ENCODE assay signal across 8 cellular contexts in the genomic region with DNA sequence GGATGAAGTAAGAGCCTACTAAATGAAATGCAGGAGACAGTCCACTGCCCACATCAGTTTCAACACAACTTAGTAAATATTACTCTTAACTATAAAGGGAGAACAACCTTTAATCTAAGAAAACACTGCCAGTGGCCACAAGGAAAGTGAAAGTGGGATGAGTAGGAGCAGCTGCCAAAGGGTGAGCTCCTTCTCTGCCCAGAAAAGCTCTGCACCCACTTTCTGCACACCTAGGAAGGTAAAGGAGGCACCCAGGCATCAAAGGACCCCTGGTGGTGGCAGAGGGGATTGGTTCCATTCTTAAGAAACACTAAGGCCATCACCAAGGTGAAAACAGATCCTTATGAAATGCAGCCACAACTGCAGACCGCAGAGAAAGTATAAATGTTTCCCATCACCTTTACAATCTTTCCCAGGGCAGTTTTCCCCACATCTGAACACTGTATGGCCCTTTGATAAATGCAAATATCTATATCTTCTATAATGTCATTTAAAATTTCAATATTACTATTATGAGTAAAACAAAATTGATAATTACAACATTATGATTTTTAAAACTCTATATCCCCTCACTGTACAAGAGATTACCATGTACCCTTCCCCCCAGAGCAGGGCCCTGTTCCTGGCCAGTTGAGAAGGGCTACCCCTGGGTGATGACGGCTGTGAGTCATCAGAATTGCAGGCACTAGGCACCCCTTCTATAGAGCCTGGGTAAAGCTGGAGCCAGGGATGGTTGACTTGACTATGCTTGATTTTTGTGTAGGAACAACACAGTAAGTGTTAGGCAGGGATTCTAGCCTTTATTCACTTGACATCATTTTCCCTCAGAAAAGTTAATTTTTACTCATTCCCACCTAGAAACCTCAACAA.
DNase-seq lines count a peak whose midpoint lies in the region; ATAC-seq and TF ChIP-seq lines count a peak whose summit lies in the region.

No MANE protein-coding gene starts in this region.

- H3K4me3 Mint-ChIP-seq in activated T-helper 1 cell treated with anti-CD3 and anti-CD28 coated beads, Interleukin-12 subunit alpha, Interleukin-12 subunit beta, Interleukin-2, Interleukin-4 antibody, amounts not matched to agents 30 ng/mL and 10 ng/mL and 1 ng/mL, durations not matched to agents 14 hours and 24 hours and 36 hours = no peak overlapping the region

- H3K27me3 Mint-ChIP-seq in activated T-helper 1 cell treated with anti-CD3 and anti-CD28 coated beads, Interleukin-12 subunit alpha, Interleukin-12 subunit beta, Interleukin-2, Interleukin-4 antibody, amounts not matched to agents 30 ng/mL and 10 ng/mL and 1 ng/mL, durations not matched to agents 14 hours and 24 hours and 36 hours (ENCODE audit: insufficient read depth) = peaks cover 4% of the 10 kb centered on the region

- intact Hi-C loops in activated T-helper 1 cell treated with anti-CD3 and anti-CD28 coated beads, Interleukin-12 subunit alpha, Interleukin-12 subunit beta, Interleukin-2, Interleukin-4 antibody, amounts not matched to agents 30 ng/mL and 10 ng/mL and 1 ng/mL, durations not matched to agents 14 hours and 24 hours and 36 hours (cut with micrococcal nuclease) = loop anchor here (1.0 to 5.0 kb wide), 6 partner anchors 91 to 418 kb away; partner anchors contain the start of gene POMGNT2

- no peaks in the 10 kb centered on the region for H4K20me1 ChIP-seq in OCI-LY3 (ENCODE audit: insufficient read depth, low read length)

- peak; percentile 43 for ATAC-seq in HG02610 (IDR thresholded peaks at IDR 0.05; ENCODE audit: unreplicated experiment)

- no peaks in the 10 kb centered on the region for H3K9me3 Mint-ChIP-seq in activated T-helper 1 cell treated with anti-CD3 and anti-CD28 coated beads, Interleukin-12 subunit alpha, Interleukin-12 subunit beta, Interleukin-2, Interleukin-4 antibody, amounts not matched to agents 30 ng/mL and 10 ng/mL and 1 ng/mL, durations not matched to agents 14 hours and 24 hours and 36 hours

- peaks cover 17% of the 10 kb centered on the region for H3K4me1 Mint-ChIP-seq in activated T-helper 1 cell treated with anti-CD3 and anti-CD28 coated beads, Interleukin-12 subunit alpha, Interleukin-12 subunit beta, Interleukin-2, Interleukin-4 antibody, amounts not matched to agents 30 ng/mL and 10 ng/mL and 1 ng/mL, durations not matched to agents 14 hours and 24 hours and 36 hours (ENCODE audit: low read depth)

- no peak overlapping the region for H3K4me2 ChIP-seq in OCI-LY3 (ENCODE audit: low read length)

- no peaks in the 10 kb centered on the region for H3K36me3 Mint-ChIP-seq in activated T-helper 1 cell treated with anti-CD3 and anti-CD28 coated beads, Interleukin-12 subunit alpha, Interleukin-12 subunit beta, Interleukin-2, Interleukin-4 antibody, amounts not matched to agents 30 ng/mL and 10 ng/mL and 1 ng/mL, durations not matched to agents 14 hours and 24 hours and 36 hours (ENCODE audit: low read depth)

- no peak overlapping the region for H3K9ac ChIP-seq in OCI-LY3 (ENCODE audit: low read length)

- no peak overlapping the region for H3K27ac Mint-ChIP-seq in activated T-helper 1 cell treated with anti-CD3 and anti-CD28 coated beads, Interleukin-12 subunit alpha, Interleukin-12 subunit beta, Interleukin-2, Interleukin-4 antibody, amounts not matched to agents 30 ng/mL and 10 ng/mL and 1 ng/mL, durations not matched to agents 14 hours and 24 hours and 36 hours

- no peaks in the 10 kb centered on the region for H3K27me3 ChIP-seq in OCI-LY3 (ENCODE audit: low read depth, low read length)

- no peaks in the 10 kb centered on the region for H3K36me3 ChIP-seq in OCI-LY3 (replicated peaks; ENCODE audit: low read depth, low read length)

- H3K9me3 ChIP-seq in OCI-LY3 (ENCODE audit: insufficient read depth, low read length) = no peaks in the 10 kb centered on the region

- H2AFZ ChIP-seq in OCI-LY3 (ENCODE audit: low read depth, low read length) = no peak overlapping the region

- peak; percentile 73 for TF ChIP-seq CTCF in OCI-LY3 (IDR thresholded peaks at IDR 0.05; ENCODE audit: low read depth, low read length)

- H3K27ac ChIP-seq in OCI-LY3 (ENCODE audit: low read length) = no peak overlapping the region

- H3K79me2 ChIP-seq in OCI-LY3 (ENCODE audit: low read length) = no peaks in the 10 kb centered on the region

- H3K4me3 ChIP-seq in OCI-LY3 (ENCODE audit: low read length) = no peak overlapping the region

- no peaks in the 10 kb centered on the region for H3K4me1 ChIP-seq in OCI-LY3 (ENCODE audit: low read length)

- DNase-seq in EH (ENCODE audit: low read depth) = peak; percentile 47
- peak; percentile 52 for DNase-seq in activated T-helper 1 cell treated with anti-CD3 and anti-CD28 coated beads, Interleukin-12 subunit alpha, Interleukin-12 subunit beta, Interleukin-2, Interleukin-4 antibody, amounts not matched to agents 30 ng/mL and 10 ng/mL and 1 ng/mL, durations not matched to agents 14 hours and 24 hours and 36 hours (ENCODE audit: low spot score)
- peak; percentile 70 for DNase-seq in germinal center (ENCODE audit: low spot score)
- peak; percentile 74 for DNase-seq in stimulated activated CD4-positive, alpha-beta T cell treated with anti-CD3 and anti-CD28 coated beads, Interleukin-15, amount 100 ng/mL, for 24 hours
- DNase-seq in ecto neural progenitor cell (ENCODE audit: low spot score) = no peak
- no peak for DNase-seq in COR-L47 (lab: John Stamatoyannopoulos, UW)

Comparison
In these comparisons a context has a peak if more than half of its experiments do, and no peak if none do; other contexts are left out.
1. DNase-seq: peak in EH (single experiment), activated T-helper 1 cell treated with anti-CD3 and anti-CD28 coated beads, Interleukin-12 subunit alpha, Interleukin-12 subunit beta, Interleukin-2, Interleukin-4 antibody, amounts not matched to agents 30 ng/mL and 10 ng/mL and 1 ng/mL, durations not matched to agents 14 hours and 24 hours and 36 hours (single experiment), germinal center (single experiment) and stimulated activated CD4-positive, alpha-beta T cell treated with anti-CD3 and anti-CD28 coated beads, Interleukin-15, amount 100 ng/mL, for 24 hours (single experiment); none in ecto neural progenitor cell (single experiment) and COR-L47 (single experiment).